19 cellular contexts compared by ENCODE assay signal in the genomic region with DNA sequence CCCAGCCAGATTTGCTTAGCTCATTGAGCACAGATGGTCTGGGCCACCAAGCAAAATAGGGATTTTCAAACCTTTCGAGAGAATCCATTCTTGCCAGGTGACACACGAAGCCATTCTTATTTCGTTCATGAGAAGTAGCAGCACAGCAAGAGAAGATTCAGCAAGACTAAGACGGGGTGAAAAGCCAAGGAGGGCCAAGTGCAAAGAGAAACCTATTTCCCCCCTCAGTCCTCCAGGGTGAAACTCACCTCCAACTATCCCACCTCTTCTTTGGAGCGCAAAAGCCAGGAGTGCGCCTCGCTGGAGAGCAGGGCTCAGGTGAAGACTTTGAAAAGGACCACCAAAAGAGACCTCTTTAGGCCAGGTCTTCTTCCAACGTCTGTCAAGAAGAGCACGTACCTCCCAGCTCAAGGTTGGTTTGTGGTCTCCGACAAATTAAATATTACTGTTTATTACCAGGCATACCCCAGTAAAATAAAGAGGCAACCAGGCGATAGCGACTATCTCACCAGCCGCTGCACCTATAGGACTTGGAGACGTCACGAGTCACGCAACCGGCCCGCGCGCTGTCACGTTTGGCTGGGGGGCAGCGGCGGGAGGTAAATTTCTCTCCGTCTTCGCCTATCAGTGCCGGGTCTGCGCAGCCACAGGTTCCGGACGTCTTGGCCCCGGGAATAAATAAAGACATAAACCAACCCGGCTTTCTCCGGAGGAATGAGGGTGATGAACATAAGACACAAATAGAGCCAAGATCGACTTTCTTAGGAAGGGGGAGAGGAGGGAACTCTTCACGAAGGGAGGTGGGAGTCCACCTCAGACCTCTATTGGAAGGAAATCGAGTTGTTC. TPM values are rescaled to one million over a fixed set of nuclear protein-coding genes. Genes with fewer than 3 reads are reported as not detected.
A peak's percentile ranks its signal among the peaks of the same experiment; 100 is the strongest.
DNase-seq lines count a peak whose midpoint lies in the region; ATAC-seq and TF ChIP-seq lines count a peak whose summit lies in the region.
"Had no signal": no experiment of that assay in that cellular context is flagged by ENCODE, and none has a peak within 500 bp of the region (broad histone marks: within the 10 kb centered on the region; RNA-seq: fewer than 3 reads in every experiment).

No MANE protein-coding gene starts in this region.

- H3K9me3 Mint-ChIP-seq in H9 (peaks cover 0 to 11% of the 10 kb centered on the region in 2 experiments; a peak in 2 of 5 replicates), mesothelial cell of epicardium (no peaks in the 10 kb centered on the region)
- no peaks in the 10 kb centered on the region for H3K9me3 Mint-ChIP-seq in activated naive CD8-positive, alpha-beta T cell treated with anti-CD3 and anti-CD28 coated beads, Interleukin-2, amount 50 U/mL, for 24 hours
- H3K9me3 Mint-ChIP-seq: natural killer cell treated with Interleukin-12 subunit alpha and Interleukin-12 subunit beta and Interleukin-15 and Interleukin-18, amount 100 ng/mL, for 72 hours had no signal

- peak overlapping the region; percentile 54 for H3K4me2 ChIP-seq in H9 (ENCODE audit: insufficient read depth, insufficient read length, low read length)

- no peaks in the 10 kb centered on the region for H4K20me1 ChIP-seq in H9 (ENCODE audit: control insufficient read depth, insufficient read depth, insufficient read length)

- DNase-seq in EH (ENCODE audit: low read depth) (peak; percentile 85), H9 (peak; percentile 69), foreskin fibroblast (peak; percentile 89 to 94), mesothelial cell of epicardium (ENCODE audit: low spot score in 2 of 2, unreplicated experiment in 2 of 2) (no peak), AG20443 (ENCODE audit: low spot score) (no peak), NCI-H1694 (lab: John Stamatoyannopoulos, UW) (no peak)
- no peak for DNase-seq in stimulated activated CD4-positive, alpha-beta T cell treated with anti-CD3 and anti-CD28 coated beads, Interleukin-12 subunit alpha, Interleukin-12 subunit beta, amount 100 ng/mL, for 4 hours
- no peak for DNase-seq in activated naive CD8-positive, alpha-beta T cell treated with anti-CD3 and anti-CD28 coated beads, Interleukin-2, amount 50 U/mL, for 24 hours
- DNase-seq: activated gamma-delta T cell treated with Interleukin-2 at 50 U/mL for 16 hours, body of pancreas, NCI-H146, NCI-H510A treated with DMSO at 0.1 percent for 48 hours, OCI-M1, substantia nigra had no signal

- no peaks in the 10 kb centered on the region for H3K79me2 ChIP-seq in H9 (ENCODE audit: insufficient read depth, low read length)

- H3K9ac ChIP-seq in H9 (ENCODE audit: extremely low read depth, insufficient read length, low read length) = no peak overlapping the region

- peak overlapping the region; percentile 75 to 91 for H3K4me3 ChIP-seq in foreskin fibroblast (ENCODE audit: low read depth in 1 of 2, low read length in 2 of 2)
- H3K4me3 ChIP-seq: body of pancreas, SK-N-MC had no signal

- no peak overlapping the region for H3T11ph ChIP-seq in H9 (ENCODE audit: low read length)

- H2BK5ac ChIP-seq in H9 (ENCODE audit: insufficient read length, low read length) = no peak overlapping the region

- TF ChIP-seq CTCF in H9 (conservative IDR thresholded peaks at IDR 0.05) (no peak), foreskin fibroblast (IDR thresholded peaks at IDR 0.05; ENCODE audit: low read depth, low read length) (no peak), mesothelial cell of epicardium (IDR thresholded peaks at IDR 0.05; ENCODE audit: unreplicated experiment) (no peak)

- H4K91ac ChIP-seq in H9 (ENCODE audit: insufficient read length, low read depth, low read length) = no peak overlapping the region

- H2AK5ac ChIP-seq in H9 (ENCODE audit: insufficient read length, low read length) = no peak overlapping the region

- no peaks in the 10 kb centered on the region; the same call in none of the 2 replicates for H3K4me1 ChIP-seq in H9 (ENCODE audit: insufficient read depth, low read length)

- H4K5ac ChIP-seq in H9 (ENCODE audit: insufficient read length, low read depth, low read length) = no peak overlapping the region

- no peak overlapping the region for H2AFZ ChIP-seq in H9 (ENCODE audit: low read length)

- WGBS in H9 (ENCODE audit: extremely low coverage, insufficient read length, low lambda C conversion rate) = no CpG with 5 or more reads among the region's 35 CpGs

- H3K27ac Mint-ChIP-seq in H9 = no peak overlapping the region
- H3K27ac Mint-ChIP-seq in mesothelial cell of epicardium = peak overlapping the region; percentile 67
- H3K27ac Mint-ChIP-seq in activated naive CD8-positive, alpha-beta T cell treated with anti-CD3 and anti-CD28 coated beads, Interleukin-2, amount 50 U/mL, for 24 hours = no peak overlapping the region
- H3K27ac Mint-ChIP-seq: CD14-positive monocyte; natural killer cell treated with Interleukin-12 subunit alpha and Interleukin-12 subunit beta and Interleukin-15 and Interleukin-18, amount 100 ng/mL, for 72 hours had no signal

- H3K14ac ChIP-seq in H9 (ENCODE audit: insufficient read depth, low read length) = no peak overlapping the region

- no peak overlapping the region for H3K23ac ChIP-seq in H9 (ENCODE audit: insufficient read length, low read depth, low read length)

- no peak overlapping the region for H3K4ac ChIP-seq in H9 (ENCODE audit: low read depth, low read length)

- H3K18ac ChIP-seq in H9 (ENCODE audit: insufficient read length, low read depth, low read length) = no peak overlapping the region

- H3K4me1 Mint-ChIP-seq in H9 (peaks cover 36 to 51% of the 10 kb centered on the region in 2 experiments), mesothelial cell of epicardium (peaks cover 19% of the 10 kb centered on the region)
- peaks cover 11% of the 10 kb centered on the region for H3K4me1 Mint-ChIP-seq in activated naive CD8-positive, alpha-beta T cell treated with anti-CD3 and anti-CD28 coated beads, Interleukin-2, amount 50 U/mL, for 24 hours

- H2BK15ac ChIP-seq in H9 (ENCODE audit: low read depth, low read length) = no peak overlapping the region

- no peak overlapping the region for H2BK12ac ChIP-seq in H9 (ENCODE audit: insufficient read length, low read depth, low read length)

- H3K79me1 ChIP-seq in H9 (ENCODE audit: insufficient read depth, low read depth, low read length, poor library complexity, severe bottlenecking) = no peaks in the 10 kb centered on the region

- H3K27me3 Mint-ChIP-seq in H9 (ENCODE audit: low read depth) (peaks cover 100% of the 10 kb centered on the region), mesothelial cell of epicardium (ENCODE audit: low read depth) (peaks cover 100% of the 10 kb centered on the region)
- peaks cover 95% of the 10 kb centered on the region for H3K27me3 Mint-ChIP-seq in activated naive CD8-positive, alpha-beta T cell treated with anti-CD3 and anti-CD28 coated beads, Interleukin-2, amount 50 U/mL, for 24 hours

- no peak overlapping the region for H4K8ac ChIP-seq in H9 (replicated peaks; ENCODE audit: insufficient read length, low read depth, low read length)

- H3K9me3 ChIP-seq in H9 (ENCODE audit: control insufficient read depth, low read depth, low read length) = no peaks in the 10 kb centered on the region
- H3K9me3 ChIP-seq: body of pancreas had no signal

- no peak overlapping the region for H2BK20ac ChIP-seq in H9 (ENCODE audit: low read depth, low read length, poor library complexity, severe bottlenecking)

- H3K27me3 ChIP-seq in H9 (ENCODE audit: insufficient read depth, low read length) = peaks cover 100% of the 10 kb centered on the region

- no peak for ATAC-seq in activated naive CD8-positive, alpha-beta T cell treated with anti-CD3 and anti-CD28 coated beads, Interleukin-2, amount 50 U/mL, for 24 hours
- ATAC-seq: natural killer cell treated with Interleukin-12 subunit alpha and Interleukin-12 subunit beta and Interleukin-15 and Interleukin-18, amount 100 ng/mL, for 72 hours had no signal

- no peaks in the 10 kb centered on the region for H3K36me3 Mint-ChIP-seq in H9 (ENCODE audit: insufficient read depth in 1 of 3, low read depth in 3 of 3)
- H3K36me3 Mint-ChIP-seq in mesothelial cell of epicardium = no peaks in the 10 kb centered on the region
- H3K36me3 Mint-ChIP-seq in activated naive CD8-positive, alpha-beta T cell treated with anti-CD3 and anti-CD28 coated beads, Interleukin-2, amount 50 U/mL, for 24 hours (ENCODE audit: low read depth) = no peaks in the 10 kb centered on the region
- H3K36me3 Mint-ChIP-seq: natural killer cell treated with Interleukin-12 subunit alpha and Interleukin-12 subunit beta and Interleukin-15 and Interleukin-18, amount 100 ng/mL, for 72 hours had no signal

- H3K23me2 ChIP-seq in H9 (ENCODE audit: insufficient read length, low read depth, low read length, poor library complexity, severe bottlenecking) = no peaks in the 10 kb centered on the region

- H3K56ac ChIP-seq in H9 (ENCODE audit: insufficient read length, low read depth, low read length) = no peak overlapping the region

- no peak overlapping the region for H3K27ac ChIP-seq in H9 (ENCODE audit: insufficient read length, low read depth, low read length)
- H3K27ac ChIP-seq: body of pancreas, SK-N-MC had no signal

- H2BK120ac ChIP-seq in H9 (ENCODE audit: low read depth, low read length, poor library complexity, severe bottlenecking) = no peak overlapping the region

- H3K4me3 Mint-ChIP-seq in H9 (peak overlapping the region in 1 of 2 experiments; percentile 68; a peak in 3 of 5 replicates), mesothelial cell of epicardium (peak overlapping the region; percentile 46)
- H3K4me3 Mint-ChIP-seq in activated naive CD8-positive, alpha-beta T cell treated with anti-CD3 and anti-CD28 coated beads, Interleukin-2, amount 50 U/mL, for 24 hours = no peak overlapping the region
- H3K4me3 Mint-ChIP-seq: natural killer cell treated with Interleukin-12 subunit alpha and Interleukin-12 subunit beta and Interleukin-15 and Interleukin-18, amount 100 ng/mL, for 72 hours had no signal

RNA-seq across cellular contexts. Expression of a gene that starts 1.8 kb away (rescaled TPM):
- total RNA-seq in H9 (2021) = not detected in 2 replicates
- 8.4 to 9.7 TPM (median 9.3 TPM) in 3 replicates for total RNA-seq in mesothelial cell of epicardium
- total RNA-seq: body of pancreas; lung microvascular endothelial cell; natural killer cell treated with Interleukin-12 subunit alpha and Interleukin-12 subunit beta and Interleukin-15 and Interleukin-18, amount 100 ng/mL, for 72 hours; pulmonary artery endothelial cell had no signal

Comparison
In these comparisons a context has a peak if more than half of its experiments do, and no peak if none do; other contexts are left out.
1. DNase-seq: peak in EH (single experiment), H9 (single experiment) and foreskin fibroblast (2 of 2); none in mesothelial cell of epicardium (0 of 2), AG20443 (single experiment), stimulated activated CD4-positive, alpha-beta T cell treated with anti-CD3 and anti-CD28 coated beads, Interleukin-12 subunit alpha, Interleukin-12 subunit beta, amount 100 ng/mL, for 4 hours (single experiment), NCI-H1694 (single experiment) and activated naive CD8-positive, alpha-beta T cell treated with anti-CD3 and anti-CD28 coated beads, Interleukin-2, amount 50 U/mL, for 24 hours (single experiment).